Comparison of ENCODE assay signal across 1 cellular context in genomic region chr7:74001150-74001494, GRCh38.
TF ChIP-seq lines count a peak whose summit lies in the region.

No MANE protein-coding gene starts in this region.

TF ChIP-seq in HepG2, 621 proteins besides CTCF, POLR2A, EP300 and RAD21:
- TF ChIP-seq PREB (CRISPR knock-in tag; IDR thresholded peaks at IDR 0.05): no peak
- TF ChIP-seq PHF5A (CRISPR knock-in tag; IDR thresholded peaks at IDR 0.05; ENCODE audit: low read depth, unreplicated experiment): no peak
- TF ChIP-seq ZBTB10 (CRISPR knock-in tag; IDR thresholded peaks at IDR 0.05; ENCODE audit: borderline replicate concordance): no peak
- TF ChIP-seq AKNA (CRISPR knock-in tag; IDR thresholded peaks at IDR 0.05; ENCODE audit: borderline replicate concordance): no peak
- no peak for TF ChIP-seq ZNF878 (CRISPR knock-in tag; IDR thresholded peaks at IDR 0.05)
- TF ChIP-seq NR2F6 (IDR thresholded peaks at IDR 0.05): no peak
- TF ChIP-seq NR2F6 (CRISPR knock-in tag; IDR thresholded peaks at IDR 0.05): no peak
- no peak for TF ChIP-seq JUN (CRISPR knock-in tag; IDR thresholded peaks at IDR 0.05)
- TF ChIP-seq ZNF180 (CRISPR knock-in tag; IDR thresholded peaks at IDR 0.05; ENCODE audit: borderline replicate concordance, low read depth): no peak
- TF ChIP-seq JARID2 (CRISPR knock-in tag; IDR thresholded peaks at IDR 0.05; ENCODE audit: insufficient replicate concordance): no peak
- no peak for TF ChIP-seq NCOR1 (IDR thresholded peaks at IDR 0.05; ENCODE audit: borderline replicate concordance, low read length)
- no peak for TF ChIP-seq HNRNPL (IDR thresholded peaks at IDR 0.05; ENCODE audit: low read depth, low read length)
- no peak for TF ChIP-seq NFRKB (IDR thresholded peaks at IDR 0.05)
- TF ChIP-seq AGO1 (IDR thresholded peaks at IDR 0.05; ENCODE audit: low read depth, low read length, poor library complexity, severe bottlenecking): no peak
- no peak for TF ChIP-seq CAMTA2 (CRISPR knock-in tag; IDR thresholded peaks at IDR 0.05; ENCODE audit: borderline replicate concordance)
- TF ChIP-seq NR2F2 (IDR thresholded peaks at IDR 0.05; ENCODE audit: borderline replicate concordance, low read depth): no peak
